In the genomic region with DNA sequence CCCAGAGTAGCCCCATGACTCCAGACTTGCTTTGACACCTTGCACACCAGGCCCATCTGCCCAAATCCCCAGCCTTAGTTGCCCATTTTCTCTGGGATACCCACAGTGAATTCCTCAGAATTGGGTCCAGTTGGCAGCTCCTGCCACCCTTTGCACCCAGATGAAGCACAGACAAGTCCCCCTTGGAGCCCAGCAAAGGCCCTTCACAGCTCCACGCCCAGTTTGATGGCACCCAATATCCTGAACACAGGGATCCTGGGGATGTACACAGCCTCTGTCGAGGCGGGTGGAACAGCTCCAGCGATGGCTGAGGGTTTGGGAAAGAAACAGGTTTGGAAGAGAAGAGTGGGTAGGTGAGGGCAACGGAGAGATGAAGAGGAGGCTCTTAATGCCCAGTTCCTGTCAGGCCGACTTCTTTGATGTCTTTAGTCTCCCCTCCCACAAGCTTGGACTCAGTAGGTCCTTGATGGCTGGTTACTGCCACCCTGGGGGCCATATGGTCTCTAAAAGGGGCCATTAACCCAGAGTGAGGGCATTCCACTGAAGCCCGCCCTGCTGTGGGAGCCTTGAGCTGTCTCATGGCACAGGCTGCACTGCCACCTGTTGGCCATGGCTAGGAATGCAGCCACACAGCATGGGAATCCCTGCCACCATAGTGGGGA, we compare ENCODE assay signal across 9 cellular contexts. TPM values are rescaled to one million over a fixed set of nuclear protein-coding genes. Genes with fewer than 3 reads are reported as not detected.
DNase-seq lines count a peak whose midpoint lies in the region; ATAC-seq and TF ChIP-seq lines count a peak whose summit lies in the region.
"Had no signal": no experiment of that assay in that cellular context is flagged by ENCODE, and none has a peak within 500 bp of the region (broad histone marks: within the 10 kb centered on the region; RNA-seq: fewer than 3 reads in every experiment).

No MANE protein-coding gene starts in this region.

- peaks cover 7% of the 10 kb centered on the region; the same call in 1 of the 2 replicates for H3K36me3 ChIP-seq in GM23338 (ENCODE audit: insufficient read depth)
- H3K36me3 ChIP-seq in body of pancreas (replicated peaks in 1 of 2; ENCODE audit: insufficient read depth in 1 of 2, low read depth in 2 of 2), result peaks cover 6 to 20% of the 10 kb centered on the region in 2 donors

- H3K27me3 Mint-ChIP-seq in Calu3 (ENCODE audit: unreplicated experiment) (no peaks in the 10 kb centered on the region), GM23338 (ENCODE audit: insufficient read depth, low read depth, poor library complexity) (peaks cover 13% of the 10 kb centered on the region)
- H3K27me3 Mint-ChIP-seq: activated naive CD4-positive, alpha-beta T cell treated with anti-CD3 and anti-CD28 coated beads, Interleukin-2, amount 50 U/mL, for 24 hours had no signal

- no peaks in the 10 kb centered on the region for H3K9me2 ChIP-seq in GM23338 (ENCODE audit: insufficient read depth)

- H3K4me2 ChIP-seq in GM23338, result no peak overlapping the region

- DNase-seq in Calu3 (peak; percentile 80), GM23338 (ENCODE audit: low spot score) (peak; percentile 86), NCI-H2029 (lab: John Stamatoyannopoulos, UW) (peak; percentile 52), UCSD-AML1 (lab: John Stamatoyannopoulos, UW; ENCODE audit: unreplicated experiment) (peak; percentile 70), body of pancreas (peak; percentile 78 to 89 (median 81)), iPS-NIHi11 (ENCODE audit: low spot score) (peak; percentile 88)
- peak; percentile 41 to 66 for DNase-seq in stimulated activated CD4-positive, alpha-beta T cell treated with anti-CD3 and anti-CD28 coated beads, Interleukin-1b, Interleukin-23, amount 100 ng/mL, for 1 hour (ENCODE audit: low read depth in 2 of 2)

- H2AFZ ChIP-seq in GM23338, result no peak overlapping the region

- H3K27ac Mint-ChIP-seq in Calu3 (ENCODE audit: unreplicated experiment), result no peak overlapping the region
- 0 out of 2 replicates have a peak overlapping the region, but pooled peaks have one; percentile 28 for H3K27ac Mint-ChIP-seq in GM23338

- H3K36me3 Mint-ChIP-seq in Calu3 (ENCODE audit: insufficient read depth, unreplicated experiment), result peaks cover 13% of the 10 kb centered on the region
- peaks cover 32% of the 10 kb centered on the region for H3K36me3 Mint-ChIP-seq in GM23338 (ENCODE audit: low read depth)

- H3K4me3 ChIP-seq in GM23338 (no peak overlapping the region), body of pancreas (no peak overlapping the region)

- intact Hi-C loops in Calu3 (cut with micrococcal nuclease; ENCODE audit: unreplicated experiment), result loop anchor here (1.0 to 2.0 kb wide), 2 partner anchors 43 to 436 kb away; no protein-coding TSS in a partner anchor
- intact Hi-C loops in body of pancreas (cut with DNase I), result no loop called here

- CTCF ChIA-PET in Calu3 (lab: Charles Lee), result interaction anchor here (0.6 to 1.5 kb wide), 9 partner anchors 8 to 435 kb away, joined by 3 to 12 read pairs (median 4); a partner anchor contains a TSS

- TF ChIP-seq POLR2A in body of pancreas (IDR thresholded peaks at IDR 0.05), result no peak

- H3K4me3 Mint-ChIP-seq in Calu3 (ENCODE audit: low read depth, unreplicated experiment) (no peak overlapping the region), GM23338 (no peak overlapping the region)
- H3K4me3 Mint-ChIP-seq: activated naive CD4-positive, alpha-beta T cell treated with anti-CD3 and anti-CD28 coated beads, Interleukin-2, amount 50 U/mL, for 24 hours had no signal

- H3K27me3 ChIP-seq in GM23338 (ENCODE audit: insufficient read depth) (no peaks in the 10 kb centered on the region), body of pancreas (no peaks in the 10 kb centered on the region)

- peak; percentile 79 for ATAC-seq in GM23338
- ATAC-seq in body of pancreas, result peak; percentile 91
- ATAC-seq in HG02840 (IDR thresholded peaks at IDR 0.05; ENCODE audit: low FRiP score, unreplicated experiment), result no peak

- BruUV-seq in Calu3 (replicated peaks; lab: Mats Ljungman, UMichigan), result no TSS peak

- H3K27ac ChIP-seq in GM23338 (ENCODE audit: low read depth) (peak overlapping the region; percentile 84; the same call in 1 of the 2 replicates), body of pancreas (no peak overlapping the region)

- WGBS in body of pancreas, 2 donors, result 39 to 44% methylated on average over 6 to 7 of the region's 7 CpGs

- no peaks in the 10 kb centered on the region for H3K79me2 ChIP-seq in GM23338 (replicated peaks; ENCODE audit: insufficient read depth)

- peaks cover 10% of the 10 kb centered on the region; the same call in 1 of the 2 replicates for H3F3A ChIP-seq in GM23338 (replicated peaks; ENCODE audit: low read depth)

- H3K9me3 Mint-ChIP-seq in Calu3 (ENCODE audit: low read depth, unreplicated experiment), result no peaks in the 10 kb centered on the region
- no peaks in the 10 kb centered on the region for H3K9me3 Mint-ChIP-seq in GM23338
- H3K9me3 Mint-ChIP-seq: activated naive CD4-positive, alpha-beta T cell treated with anti-CD3 and anti-CD28 coated beads, Interleukin-2, amount 50 U/mL, for 24 hours had no signal

- H3K4me1 Mint-ChIP-seq in Calu3 (ENCODE audit: low read depth, unreplicated experiment) (no peaks in the 10 kb centered on the region), GM23338 (peaks cover 41% of the 10 kb centered on the region)
- H3K4me1 Mint-ChIP-seq: activated naive CD4-positive, alpha-beta T cell treated with anti-CD3 and anti-CD28 coated beads, Interleukin-2, amount 50 U/mL, for 24 hours had no signal

- H3K9me3 ChIP-seq in body of pancreas, result no peaks in the 10 kb centered on the region

- TF ChIP-seq CTCF in Calu3 (IDR thresholded peaks at IDR 0.05; ENCODE audit: unreplicated experiment), result peak; percentile 90
- peak; percentile 96 to 99 for TF ChIP-seq CTCF in GM23338 (conservative IDR thresholded peaks at IDR 0.05; ENCODE audit: low read depth in 2 of 2)
- TF ChIP-seq CTCF in body of pancreas (IDR thresholded peaks at IDR 0.05), result peak; percentile 87 to 93 (median 91)

- peaks cover 12% of the 10 kb centered on the region for H4K20me1 ChIP-seq in GM23338 (replicated peaks; ENCODE audit: insufficient read depth)

- H3K4me1 ChIP-seq in GM23338 (ENCODE audit: insufficient read depth) (peaks cover 14% of the 10 kb centered on the region; the same call in 1 of the 2 replicates), body of pancreas (no peaks in the 10 kb centered on the region)

TF ChIP-seq in GM23338, 12 proteins besides CTCF, POLR2A, EP300 and RAD21:
- TF ChIP-seq CREB1 (CRISPR knock-in tag; IDR thresholded peaks at IDR 0.05; ENCODE audit: low read depth), result 0 out of 2 replicates have a peak, but pooled peaks have one; percentile 18
- TF ChIP-seq, protein P1, sequence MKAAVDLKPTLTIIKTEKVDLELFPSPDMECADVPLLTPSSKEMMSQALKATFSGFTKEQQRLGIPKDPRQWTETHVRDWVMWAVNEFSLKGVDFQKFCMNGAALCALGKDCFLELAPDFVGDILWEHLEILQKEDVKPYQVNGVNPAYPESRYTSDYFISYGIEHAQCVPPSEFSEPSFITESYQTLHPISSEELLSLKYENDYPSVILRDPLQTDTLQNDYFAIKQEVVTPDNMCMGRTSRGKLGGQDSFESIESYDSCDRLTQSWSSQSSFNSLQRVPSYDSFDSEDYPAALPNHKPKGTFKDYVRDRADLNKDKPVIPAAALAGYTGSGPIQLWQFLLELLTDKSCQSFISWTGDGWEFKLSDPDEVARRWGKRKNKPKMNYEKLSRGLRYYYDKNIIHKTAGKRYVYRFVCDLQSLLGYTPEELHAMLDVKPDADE (IDR thresholded peaks at IDR 0.05), result no peak
- no peak; the same call in none of the 2 replicates for TF ChIP-seq POLR2AphosphoS5 (IDR thresholded peaks at IDR 0.05; ENCODE audit: low read depth)
- no peak for TF ChIP-seq ZNF331 (CRISPR knock-in tag; IDR thresholded peaks at IDR 0.05; ENCODE audit: low read depth)
- TF ChIP-seq ZNF114 (CRISPR knock-in tag; IDR thresholded peaks at IDR 0.05), result no peak

RNA-seq across cellular contexts. Expression of a gene that starts 21.7 kb away (rescaled TPM):
- total RNA-seq in Calu3 (2022) (10.9 and 13.3 TPM in 2 replicates), body of pancreas (1 to 10 TPM; 6.2 to 7.6 TPM)
- 4.3 and 20.8 TPM in 2 replicates for total RNA-seq in GM23338 (2014; rRNA removed; shearing (Covaris generic))
- 10.6 and 15.4 TPM in 2 replicates for polyA plus RNA-seq in GM23338 (2016; fragmentation: Nextera tagmentation; extraction: Ambion mirVana)

RNA-seq across cellular contexts. Expression of a gene that starts 21.9 kb away (rescaled TPM):
- total RNA-seq in Calu3 (2022) (4.7 and 5.8 TPM in 2 replicates), body of pancreas (1 to 10 TPM in 1 of 2 donors, not detected in 1; 1.0 TPM)
- 0.31 and 0.62 TPM in 2 replicates for total RNA-seq in GM23338 (2014; rRNA removed; shearing (Covaris generic))
- 1.0 TPM in 1 of 2 replicates, not detected in the other for polyA plus RNA-seq in GM23338 (2016; fragmentation: Nextera tagmentation; extraction: Ambion mirVana)
